13 cellular contexts compared by ENCODE assay signal in the genomic region with DNA sequence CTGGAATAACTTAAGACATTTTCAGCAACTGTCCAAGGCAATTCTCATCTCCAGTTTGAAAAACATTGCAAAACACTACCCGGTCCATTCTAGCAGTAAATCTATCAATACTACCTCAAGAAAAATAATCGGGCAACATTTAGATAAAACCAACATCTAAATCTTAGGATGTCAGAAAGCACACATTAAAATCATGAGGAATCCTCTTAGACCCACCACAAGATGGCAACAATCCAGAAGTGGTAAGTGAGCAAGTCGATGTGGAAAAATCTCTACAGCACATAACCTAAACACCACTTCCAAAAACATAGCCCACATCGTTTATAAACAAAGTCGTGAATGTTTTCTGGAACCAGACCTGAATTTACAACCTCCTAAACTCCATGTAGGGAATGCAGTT. TPM values are rescaled to one million over a fixed set of nuclear protein-coding genes. Genes with fewer than 3 reads are reported as not detected.
DNase-seq lines count a peak whose midpoint lies in the region; ATAC-seq and TF ChIP-seq lines count a peak whose summit lies in the region.
"Had no signal": no experiment of that assay in that cellular context is flagged by ENCODE, and none has a peak within 500 bp of the region (broad histone marks: within the 10 kb centered on the region; RNA-seq: fewer than 3 reads in every experiment).

No MANE protein-coding gene starts in this region.

- DNase-seq in Caki2 (ENCODE audit: low read depth) (peak; percentile 60), HFFc6 (no peak), SK-MEL-5 (ENCODE audit: low read depth, low spot score) (peak; percentile 34), kidney epithelial cell (ENCODE audit: low read depth) (no peak), Karpas-422 (no peak), NCI-H748 (lab: John Stamatoyannopoulos, UW; ENCODE audit: unreplicated experiment) (no peak)
- DNase-seq in effector CD4-positive, alpha-beta T cell, result no peak
- DNase-seq: CD4-positive, alpha-beta memory T cell had no signal

- peak overlapping the region; percentile 54; the same call in 1 of the 2 replicates for H3K4me3 Mint-ChIP-seq in HFFc6
- H3K4me3 Mint-ChIP-seq: CD4-positive, alpha-beta memory T cell; T-helper 1 cell treated with Interleukin-12 subunit alpha and Interleukin-12 subunit beta and Interleukin-4 antibody, amounts not matched to agents 30 μg/mL and 1 μg/mL, for 36 hours had no signal

- no peaks in the 10 kb centered on the region for H3K9me2 ChIP-seq in Karpas-422 (replicated peaks; ENCODE audit: insufficient read depth, low read length)

- H4K20me1 ChIP-seq in Karpas-422 (ENCODE audit: insufficient read depth, low read depth, low read length), result no peaks in the 10 kb centered on the region

- H3K27me3 Mint-ChIP-seq in HFFc6 (ENCODE audit: insufficient read depth), result peaks cover 12% of the 10 kb centered on the region

- H3K36me3 ChIP-seq in kidney epithelial cell (ENCODE audit: control insufficient read depth, insufficient read depth, low read length) (no peaks in the 10 kb centered on the region), Karpas-422 (ENCODE audit: insufficient read depth, low read length) (no peaks in the 10 kb centered on the region)

- H3K9me3 ChIP-seq in Karpas-422 (ENCODE audit: low read length), result no peaks in the 10 kb centered on the region

- no peaks in the 10 kb centered on the region for H3K79me2 ChIP-seq in Karpas-422 (ENCODE audit: low read length)

- H2AFZ ChIP-seq in Karpas-422 (ENCODE audit: low read length), result no peak overlapping the region
- H2AFZ ChIP-seq: parathyroid adenoma had no signal

- H3K4me2 ChIP-seq in Karpas-422 (ENCODE audit: low read depth, low read length, poor library complexity, severe bottlenecking), result no peak overlapping the region
- H3K4me2 ChIP-seq: KMS-11 had no signal

- no peak overlapping the region for H3K27ac ChIP-seq in Karpas-422 (ENCODE audit: low read length)
- H3K27ac ChIP-seq: KMS-11, parathyroid adenoma had no signal

- peaks cover 16% of the 10 kb centered on the region for H3K4me1 ChIP-seq in Karpas-422 (ENCODE audit: low read length)

- H3K4me3 ChIP-seq in kidney epithelial cell (ENCODE audit: low read depth, low read length), result no peak overlapping the region
- H3K4me3 ChIP-seq in Karpas-422 (ENCODE audit: low read length), result no peak overlapping the region

- H3K9me3 Mint-ChIP-seq in HFFc6, result no peaks in the 10 kb centered on the region
- H3K9me3 Mint-ChIP-seq: CD4-positive, alpha-beta memory T cell; T-helper 1 cell treated with Interleukin-12 subunit alpha and Interleukin-12 subunit beta and Interleukin-4 antibody, amounts not matched to agents 30 μg/mL and 1 μg/mL, for 36 hours had no signal

- no peaks in the 10 kb centered on the region for H3K36me3 Mint-ChIP-seq in HFFc6 (ENCODE audit: low read depth)
- H3K36me3 Mint-ChIP-seq: CD4-positive, alpha-beta memory T cell had no signal

- H3K27me3 ChIP-seq in kidney epithelial cell (ENCODE audit: control insufficient read depth, insufficient read depth, low read length) (no peaks in the 10 kb centered on the region), Karpas-422 (ENCODE audit: low read length) (no peaks in the 10 kb centered on the region; the same call in 1 of the 2 replicates)

- in situ Hi-C loops in Caki2 (cut with HindIII; ENCODE audit: low pct_unique_long_range_greater_than_20kb, low sequenced_read_pairs), result no loop called here
- in situ Hi-C loops in SK-MEL-5 (cut with HindIII; ENCODE audit: low pct_unique_long_range_greater_than_20kb, low sequenced_read_pairs), result no loop called here

- peaks cover 7% of the 10 kb centered on the region for H3K4me1 Mint-ChIP-seq in HFFc6 (ENCODE audit: low read depth)

- no peak for TF ChIP-seq CTCF in HFFc6 (IDR thresholded peaks at IDR 0.05)
- peak; percentile 24 for TF ChIP-seq CTCF in kidney epithelial cell (IDR thresholded peaks at IDR 0.05; ENCODE audit: insufficient read depth, low read length, poor library complexity, severe bottlenecking)

- H3K9ac ChIP-seq in Karpas-422 (ENCODE audit: low read length), result no peak overlapping the region
- H3K9ac ChIP-seq: KMS-11, parathyroid adenoma had no signal

- H3K27ac Mint-ChIP-seq in HFFc6, result no peak overlapping the region
- H3K27ac Mint-ChIP-seq: CD4-positive, alpha-beta memory T cell; T-helper 1 cell treated with Interleukin-12 subunit alpha and Interleukin-12 subunit beta and Interleukin-4 antibody, amounts not matched to agents 30 μg/mL and 1 μg/mL, for 36 hours had no signal

- ATAC-seq in HG03045 (IDR thresholded peaks at IDR 0.05; ENCODE audit: unreplicated experiment), result no peak

RNA-seq across cellular contexts. Expression of a gene that starts 5.7 kb away (rescaled TPM):
- total RNA-seq in Caki2 (2014; rRNA removed; shearing (Covaris generic); ENCODE audit: low replicate concordance), result 2.7 and 5.6 TPM in 2 replicates
- total RNA-seq in HFFc6 (2021; fragmentation: NEBNext Ultra II Directional; extraction: Animal tissue kit (Norgen Biotek cat#: 25700)), result not detected
- total RNA-seq in SK-MEL-5 (2014; rRNA removed; shearing (Covaris generic)), result 0.26 and 0.35 TPM in 2 replicates
- 0.23 and 0.38 TPM in 2 replicates for polyA plus RNA-seq in SK-MEL-5 (2015; cell fraction: cytosol; rRNA removed)
- 0.74 and 2.0 TPM in 2 replicates for polyA plus RNA-seq in SK-MEL-5 (2015; cell fraction: nucleus; rRNA removed)
- 2.9 and 3.3 TPM in 2 replicates for total RNA-seq in kidney epithelial cell
- 0.34 and 0.51 TPM in 2 replicates for total RNA-seq in Karpas-422 (2014; rRNA removed; shearing (Covaris generic); ENCODE audit: low replicate concordance)
- total RNA-seq: CD4-positive, alpha-beta memory T cell; lung microvascular endothelial cell had no signal

Comparison
In these comparisons a context has a peak if more than half of its experiments do, and no peak if none do; other contexts are left out.
1. DNase-seq: peak in Caki2 (single experiment) and SK-MEL-5 (single experiment); none in HFFc6 (single experiment), kidney epithelial cell (single experiment), effector CD4-positive, alpha-beta T cell (single experiment), Karpas-422 (single experiment) and NCI-H748 (single experiment).